ENCODE assay signal across 20 cellular contexts in the genomic region with DNA sequence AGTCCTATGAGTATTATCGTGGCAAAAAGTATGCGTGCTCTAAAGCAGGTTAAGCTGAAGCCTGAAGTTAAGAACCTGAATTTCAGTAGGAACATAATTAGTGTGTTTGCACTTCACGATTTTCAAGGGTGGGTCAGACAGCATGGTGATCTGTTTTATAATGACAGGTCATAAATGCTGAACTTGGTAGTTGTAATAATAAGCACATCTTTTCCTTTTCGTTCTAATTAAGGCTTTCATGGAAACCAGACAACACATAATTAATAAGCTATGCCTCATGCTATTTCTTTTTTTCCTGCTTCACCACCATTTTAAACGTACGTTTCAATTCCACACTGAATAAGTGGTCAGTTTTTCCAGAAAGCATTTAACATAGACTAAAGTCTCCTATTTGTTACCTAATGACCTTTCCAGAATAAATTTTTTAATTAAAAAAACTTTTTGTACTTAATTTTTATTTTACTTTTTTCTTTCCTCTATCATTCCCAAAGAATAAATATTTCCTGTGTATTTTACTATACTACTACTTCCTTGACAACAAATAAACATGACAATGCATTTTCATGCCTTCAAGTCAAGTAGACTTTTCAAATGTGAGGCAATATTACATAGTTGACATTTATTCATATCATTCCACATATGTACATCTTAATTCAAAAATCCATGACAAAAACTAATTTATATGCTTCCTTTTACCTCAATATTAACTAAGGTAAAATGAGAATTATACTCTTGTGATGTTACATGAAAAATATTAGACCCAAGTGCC. TPM values are rescaled to one million over a fixed set of nuclear protein-coding genes. Genes with fewer than 3 reads are reported as not detected.
DNase-seq lines count a peak whose midpoint lies in the region; ATAC-seq and TF ChIP-seq lines count a peak whose summit lies in the region.
"Had no signal": no experiment of that assay in that cellular context is flagged by ENCODE, and none has a peak within 500 bp of the region (broad histone marks: within the 10 kb centered on the region; RNA-seq: fewer than 3 reads in every experiment).

No MANE protein-coding gene starts in this region.

- no peak overlapping the region for H3K4me3 Mint-ChIP-seq in endodermal cell
- H3K4me3 Mint-ChIP-seq: CD4-positive, alpha-beta T cell had no signal

- DNase-seq in NCI-H510A treated with DMSO at 0.1 percent for 48 hours (lab: John Stamatoyannopoulos, UW) (peak; percentile 15), NCI-H510A (lab: John Stamatoyannopoulos, UW) (no peak), NCI-H69 (lab: John Stamatoyannopoulos, UW) (peak; percentile 78), endodermal cell (no peak)
- DNase-seq in activated naive CD4-positive, alpha-beta T cell treated with anti-CD3 and anti-CD28 coated beads, Interleukin-2, amount 50 U/mL, for 16 hours: no peak
- DNase-seq: CD4-positive, alpha-beta T cell; GOT3; Karpas-422; NCI-H1694 treated with DMSO at 0.1 percent for 48 hours; NCI-H2081; NCI-H2227 treated with DMSO at 0.1 percent for 48 hours; NCI-H82; SIG-M5 had no signal

- POLR2A ChIA-PET in HEK293 (lab: Yijun Ruan, JAX): no interaction called here

- no peak overlapping the region for H3K9ac ChIP-seq in endodermal cell (ENCODE audit: extremely low read depth, low read length, poor library complexity, severe bottlenecking)
- H3K9ac ChIP-seq: BLaER1 had no signal

- H3K4me1 ChIP-seq in HEK293 (ENCODE audit: control insufficient read depth, insufficient read depth, low read length): peaks cover 23% of the 10 kb centered on the region
- peaks cover 16% of the 10 kb centered on the region for H3K4me1 ChIP-seq in endodermal cell (ENCODE audit: control insufficient read depth, insufficient read depth, low read length)
- H3K4me1 ChIP-seq: HAP-1 had no signal

- no peaks in the 10 kb centered on the region for H3K9me3 Mint-ChIP-seq in endodermal cell
- H3K9me3 Mint-ChIP-seq: CD4-positive, alpha-beta T cell had no signal

- H3K27me3 Mint-ChIP-seq in endodermal cell (ENCODE audit: insufficient read depth): no peaks in the 10 kb centered on the region
- H3K27me3 Mint-ChIP-seq: CD4-positive, alpha-beta T cell had no signal

- TF ChIP-seq CTCF in HEK293 (tag by site-specific recombination; IDR thresholded peaks at IDR 0.05) (no peak), endodermal cell (conservative IDR thresholded peaks at IDR 0.05) (no peak)

- no peak overlapping the region for H3K4me3 ChIP-seq in HEK293 (ENCODE audit: low read depth, low read length)
- no peak overlapping the region for H3K4me3 ChIP-seq in endodermal cell (ENCODE audit: low read length)
- H3K4me3 ChIP-seq: BLaER1, HAP-1, SK-N-MC had no signal

- H3K36me3 ChIP-seq in HEK293 (ENCODE audit: control insufficient read depth in 2 of 2, insufficient read depth in 1 of 2, low read length in 2 of 2): peaks cover 6 to 8% of the 10 kb centered on the region in 2 experiments; a peak in 2 of 3 replicates
- peaks cover 15% of the 10 kb centered on the region for H3K36me3 ChIP-seq in endodermal cell (ENCODE audit: control insufficient read depth, insufficient read depth, low read length)

- peak overlapping the region; percentile 8 for H3K27ac Mint-ChIP-seq in endodermal cell
- H3K27ac Mint-ChIP-seq: CD4-positive, alpha-beta T cell had no signal

- 90 to 95% methylated on average over 5 to 6 of the region's 6 CpGs for WGBS in endodermal cell (ENCODE audit: insufficient coverage in 1 of 2, insufficient read length in 1 of 2), 2 experiments

- ATAC-seq in GM21576 (IDR thresholded peaks at IDR 0.05; ENCODE audit: unreplicated experiment) (no peak), GM18858 (IDR thresholded peaks at IDR 0.05; ENCODE audit: unreplicated experiment) (no peak)

- no peaks in the 10 kb centered on the region for H3K27me3 ChIP-seq in endodermal cell (ENCODE audit: control insufficient read depth, insufficient read depth, low read length, poor library complexity, severe bottlenecking)
- H3K27me3 ChIP-seq: BLaER1 had no signal

- no peak overlapping the region for H3K27ac ChIP-seq in HEK293 (ENCODE audit: extremely low read depth, low read depth, low read length)
- H3K27ac ChIP-seq in endodermal cell (ENCODE audit: low read depth, low read length): no peak overlapping the region
- H3K27ac ChIP-seq: BLaER1, HL-60, SK-N-MC had no signal

- CTCF ChIA-PET in HEK293 (lab: Yijun Ruan, JAX): interaction anchor here (2.4 kb wide), 1 partner anchor 10 kb away, joined by 8 read pairs; no protein-coding TSS in a partner anchor

- H3K36me3 Mint-ChIP-seq in endodermal cell (ENCODE audit: low read depth): peaks cover 15% of the 10 kb centered on the region

- H3K9me3 ChIP-seq in HEK293 (ENCODE audit: control insufficient read depth, insufficient read depth, low read depth, low read length) (no peaks in the 10 kb centered on the region), endodermal cell (ENCODE audit: control insufficient read depth, low read length) (no peaks in the 10 kb centered on the region)
- H3K9me3 ChIP-seq: BLaER1, HAP-1 had no signal

- peaks cover 27% of the 10 kb centered on the region for H3K4me1 Mint-ChIP-seq in endodermal cell

TF ChIP-seq in HEK293, 187 proteins besides CTCF, POLR2A, EP300 and RAD21:
- TF ChIP-seq ZNF677 (tag by site-specific recombination; IDR thresholded peaks at IDR 0.05) (no peak), OSR2 (tag by site-specific recombination; IDR thresholded peaks at IDR 0.05) (peak; percentile 46; the same call in 1 of the 2 replicates), ZNF18 (tag by site-specific recombination; IDR thresholded peaks at IDR 0.05) (no peak), ZNF560 (tag by site-specific recombination; IDR thresholded peaks at IDR 0.05; ENCODE audit: borderline replicate concordance) (no peak), SP7 (tag by site-specific recombination; IDR thresholded peaks at IDR 0.05) (peak; percentile 95)
TF ChIP-seq in HEK293: peak in this region for 2.

RNA-seq across cellular contexts. Expression of gene CMC2, which starts 22.4 kb away (rescaled TPM):
- total RNA-seq in endodermal cell: 100 to 1,000 TPM in 1 of 2 donors, 10 to 100 TPM in 1; 73.8 to 103 TPM
- polyA plus RNA-seq in endodermal cell (2013, experiment 1 of 2): 127 TPM
- polyA plus RNA-seq in endodermal cell (2013, experiment 2 of 2): 147 TPM

RNA-seq across cellular contexts. Expression of gene CENPN, which starts 22.7 kb away (rescaled TPM):
- 10 to 100 TPM; 45.1 to 52.8 TPM for total RNA-seq in endodermal cell
- polyA plus RNA-seq in endodermal cell (2013, experiment 1 of 2): 53.6 TPM
- 55.8 TPM for polyA plus RNA-seq in endodermal cell (2013, experiment 2 of 2)

RNA-seq across cellular contexts. Expression of gene ATMIN, which starts 51.3 kb away (rescaled TPM):
- 10 to 100 TPM; 45.7 to 53.6 TPM for total RNA-seq in endodermal cell
- 56.0 TPM for polyA plus RNA-seq in endodermal cell (2013, experiment 1 of 2)
- polyA plus RNA-seq in endodermal cell (2013, experiment 2 of 2): 54.3 TPM

Comparison
In these comparisons a context has a peak if more than half of its experiments do, and no peak if none do; other contexts are left out.
1. DNase-seq: peak in NCI-H510A treated with DMSO at 0.1 percent for 48 hours (single experiment) and NCI-H69 (single experiment); none in NCI-H510A (single experiment), endodermal cell (single experiment) and activated naive CD4-positive, alpha-beta T cell treated with anti-CD3 and anti-CD28 coated beads, Interleukin-2, amount 50 U/mL, for 16 hours (single experiment).